Comparison of ENCODE assay signal across 4 cellular contexts in genomic region chr18:45818765-45819164, GRCh38. TPM values are rescaled to one million over a fixed set of nuclear protein-coding genes. Genes with fewer than 3 reads are reported as not detected.
"Had no signal": no experiment of that assay in that cellular context is flagged by ENCODE, and none has a peak within 500 bp of the region (broad histone marks: within the 10 kb centered on the region; RNA-seq: fewer than 3 reads in every experiment).

No MANE protein-coding gene starts in this region.

RNA-seq across cellular contexts. Expression of gene SIGLEC15, which starts 6.7 kb away (rescaled TPM):
- total RNA-seq: esophagus mucosa, mesothelial cell of epicardium, occipital lobe, progenitor cell of endocrine pancreas had no signal
